10 cellular contexts compared by ENCODE assay signal in the genomic region with DNA sequence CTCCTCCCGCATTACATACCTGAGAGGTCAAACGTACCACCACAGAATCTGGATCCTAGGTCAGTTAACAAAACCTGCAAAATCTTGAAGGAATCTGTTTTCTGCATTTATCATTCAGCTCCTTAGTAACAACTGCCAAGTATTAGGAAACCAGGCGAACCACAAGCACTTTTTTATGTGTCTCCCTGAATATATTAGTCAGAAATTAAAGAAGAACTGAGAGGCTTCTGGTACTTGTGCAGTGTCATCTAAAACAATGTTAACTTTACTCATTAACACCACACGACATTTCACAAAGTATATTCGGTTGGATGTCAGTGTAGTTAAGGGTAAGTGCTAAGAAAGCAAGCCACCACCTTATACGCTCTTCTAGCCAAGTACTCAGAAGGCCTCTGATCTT. TPM values are rescaled to one million over a fixed set of nuclear protein-coding genes. Genes with fewer than 3 reads are reported as not detected.
DNase-seq lines count a peak whose midpoint lies in the region; ATAC-seq and TF ChIP-seq lines count a peak whose summit lies in the region.
"Had no signal": no experiment of that assay in that cellular context is flagged by ENCODE, and none has a peak within 500 bp of the region (broad histone marks: within the 10 kb centered on the region; RNA-seq: fewer than 3 reads in every experiment).

No MANE protein-coding gene starts in this region.

- intact Hi-C loops in CD4-positive, alpha-beta T cell (cut with DNase I, micrococcal nuclease), result loop anchor here (10.0 kb wide), 3 partner anchors 741 to 1991 kb away; partner anchors contain the start of genes CISD1 (in 1 of the 2) and IPMK (in 1 of the 2)

- H2BK120ac ChIP-seq in neuronal stem cell (ENCODE audit: low read depth, low read length), result no peak overlapping the region

- H3K14ac ChIP-seq in neuronal stem cell (ENCODE audit: low read length), result no peak overlapping the region

- H2BK15ac ChIP-seq in neuronal stem cell (ENCODE audit: low read length), result no peak overlapping the region

- H3K4me3 Mint-ChIP-seq in CD4-positive, alpha-beta T cell, result peak overlapping the region; percentile 91

- no peak overlapping the region for H4K8ac ChIP-seq in neuronal stem cell (ENCODE audit: low read depth, low read length)

- H3K9me3 Mint-ChIP-seq in CD4-positive, alpha-beta T cell, result no peaks in the 10 kb centered on the region
- H3K9me3 Mint-ChIP-seq: activated naive CD4-positive, alpha-beta T cell treated with anti-CD3 and anti-CD28 coated beads, Interleukin-2, amount 10 ng/mL, durations not matched to agents 7 days and 5 days had no signal

- CTCF ChIA-PET in CD4-positive, alpha-beta T cell (lab: Charles Lee), result no interaction called here

- POLR2A ChIA-PET in CD4-positive, alpha-beta T cell (lab: Charles Lee), result no interaction called here

- no peak for ATAC-seq in CD4-positive, alpha-beta T cell (ENCODE audit: poor library complexity)
- no peak for ATAC-seq in omental fat pad (ENCODE audit: low FRiP score)

- no peaks in the 10 kb centered on the region for H3K9me3 ChIP-seq in CD4-positive, alpha-beta T cell (ENCODE audit: control insufficient read depth, low read length)
- no peaks in the 10 kb centered on the region for H3K9me3 ChIP-seq in duodenal mucosa (ENCODE audit: control insufficient read depth in 1 of 2, low read length in 2 of 2)
- H3K9me3 ChIP-seq in neuronal stem cell (replicated peaks in 1 of 2; ENCODE audit: control insufficient read depth in 2 of 2, insufficient read depth in 1 of 2, low read depth in 1 of 2, low read length in 2 of 2), result no peaks in the 10 kb centered on the region

- WGBS in neuronal stem cell (ENCODE audit: extremely low coverage in 2 of 2, insufficient read length in 2 of 2, insufficient replicate concordance in 1 of 2), 2 donors, result no CpG with 5 or more reads among the region's 6 CpGs

- H3K4me2 ChIP-seq in neuronal stem cell (ENCODE audit: insufficient read depth, low read length, poor library complexity, severe bottlenecking), result peak overlapping the region; percentile 23

- no peaks in the 10 kb centered on the region for H3K27me3 ChIP-seq in CD4-positive, alpha-beta T cell (ENCODE audit: control insufficient read depth, insufficient read depth, low read length)
- H3K27me3 ChIP-seq in duodenal mucosa (ENCODE audit: control insufficient read depth in 1 of 2, insufficient read depth in 2 of 2, low read length in 2 of 2) (no peaks in the 10 kb centered on the region), neuronal stem cell (ENCODE audit: control insufficient read depth in 3 of 3, insufficient read depth in 3 of 3, low read depth in 1 of 3, low read length in 3 of 3) (no peaks in the 10 kb centered on the region)

- H3K4me1 Mint-ChIP-seq in CD4-positive, alpha-beta T cell (ENCODE audit: low read depth), result peaks cover 84% of the 10 kb centered on the region

- no peak for DNase-seq in CD4-positive, alpha-beta T cell
- DNase-seq in NB4 (ENCODE audit: low read depth), result peak; percentile 23
- DNase-seq in neuronal stem cell (ENCODE audit: low spot score), result no peak
- no peak for DNase-seq in GM13976 (ENCODE audit: low spot score)
- DNase-seq in NCI-H2029 treated with DMSO at 0.1 percent for 48 hours (lab: John Stamatoyannopoulos, UW), result no peak
- no peak for DNase-seq in SW480 (ENCODE audit: low spot score)
- DNase-seq in omental fat pad (ENCODE audit: low spot score), result no peak
- DNase-seq: activated naive CD4-positive, alpha-beta T cell treated with anti-CD3 and anti-CD28 coated beads, Interleukin-2, amount 10 ng/mL, durations not matched to agents 7 days and 5 days; NCI-H526 treated with DMSO at 0.1 percent for 48 hours had no signal

- H3K36me3 ChIP-seq in duodenal mucosa (ENCODE audit: control insufficient read depth in 1 of 2, insufficient read depth in 2 of 2, low read length in 2 of 2) (peaks cover 0 to 2% of the 10 kb centered on the region in 2 donors), neuronal stem cell (replicated peaks in 1 of 2; ENCODE audit: control insufficient read depth in 2 of 2, insufficient read depth in 2 of 2, low read length in 2 of 2) (peaks cover 0 to 8% of the 10 kb centered on the region in 2 donors)

- no peak overlapping the region for H2AK5ac ChIP-seq in neuronal stem cell (ENCODE audit: low read depth, low read length)

- no peak overlapping the region for H4K91ac ChIP-seq in neuronal stem cell (ENCODE audit: low read depth, low read length, poor library complexity)

- no peak overlapping the region for H2BK12ac ChIP-seq in neuronal stem cell (ENCODE audit: low read length)

- H3K4ac ChIP-seq in neuronal stem cell (ENCODE audit: low read length), result no peak overlapping the region

- in situ Hi-C loops in GM13976 (cut with MboI; ENCODE audit: low sequenced_read_pairs, unreplicated experiment), result no loop called here

- peak overlapping the region; percentile 75 for H3K27ac Mint-ChIP-seq in CD4-positive, alpha-beta T cell
- H3K27ac Mint-ChIP-seq: activated naive CD4-positive, alpha-beta T cell treated with anti-CD3 and anti-CD28 coated beads, Interleukin-2, amount 10 ng/mL, durations not matched to agents 7 days and 5 days had no signal

- H2BK5ac ChIP-seq in neuronal stem cell (ENCODE audit: low read length), result no peak overlapping the region

- H3K9ac ChIP-seq in duodenal mucosa (ENCODE audit: low read depth in 1 of 2, low read length in 2 of 2), result peak overlapping the region in 1 of 2 donors; percentile 95
- no peak overlapping the region for H3K9ac ChIP-seq in neuronal stem cell (ENCODE audit: low read depth, low read length, poor library complexity)

- TF ChIP-seq POLR2A in NB4 (IDR thresholded peaks at IDR 0.05; ENCODE audit: extremely low read depth, insufficient read length), result no peak

- TF ChIP-seq CTCF in CD4-positive, alpha-beta T cell (IDR thresholded peaks at IDR 0.05), result no peak
- TF ChIP-seq CTCF in NB4 (IDR thresholded peaks at IDR 0.05; ENCODE audit: low read depth, low read length) (no peak), GM13976 (IDR thresholded peaks at IDR 0.05; ENCODE audit: borderline replicate concordance, control extremely low read depth, extremely low read depth, insufficient read depth, missing control alignments) (no peak), omental fat pad (IDR thresholded peaks at IDR 0.05) (no peak)

- peak overlapping the region; percentile 90 for H3K4me3 ChIP-seq in NB4 (ENCODE audit: low read depth, low read length)
- peak overlapping the region; percentile 86 to 93 for H3K4me3 ChIP-seq in duodenal mucosa (ENCODE audit: low read depth in 1 of 2, low read length in 2 of 2)
- H3K4me3 ChIP-seq in neuronal stem cell (ENCODE audit: low read length in 2 of 2), result peak overlapping the region in 1 of 2 donors; percentile 92

- no peak overlapping the region for H3K23ac ChIP-seq in neuronal stem cell (ENCODE audit: low read depth, low read length, poor library complexity)

- H3K18ac ChIP-seq in neuronal stem cell (ENCODE audit: low read length), result no peak overlapping the region

- H2AFZ ChIP-seq in neuronal stem cell (ENCODE audit: low read length), result no peak overlapping the region

- H3K79me1 ChIP-seq in neuronal stem cell (ENCODE audit: low read depth, low read length), result peaks cover 7% of the 10 kb centered on the region

- H3K36me3 Mint-ChIP-seq in CD4-positive, alpha-beta T cell (ENCODE audit: low read depth), result peaks cover 22% of the 10 kb centered on the region

- no peak overlapping the region for H3K27ac ChIP-seq in CD4-positive, alpha-beta T cell (ENCODE audit: low read depth, low read length)
- H3K27ac ChIP-seq in duodenal mucosa (ENCODE audit: low read depth, low read length) (no peak overlapping the region), neuronal stem cell (replicated peaks; ENCODE audit: low read length) (no peak overlapping the region)

- H3K4me1 ChIP-seq in duodenal mucosa (ENCODE audit: control insufficient read depth in 1 of 2, insufficient read depth in 2 of 2, low read length in 2 of 2) (peaks cover 50 to 62% of the 10 kb centered on the region in 2 donors), neuronal stem cell (ENCODE audit: control insufficient read depth in 2 of 2, insufficient read depth in 1 of 2, low read depth in 1 of 2, low read length in 2 of 2) (peaks cover 9 to 21% of the 10 kb centered on the region in 2 donors)

- H3K27me3 Mint-ChIP-seq in CD4-positive, alpha-beta T cell, result no peaks in the 10 kb centered on the region
- H3K27me3 Mint-ChIP-seq: activated naive CD4-positive, alpha-beta T cell treated with anti-CD3 and anti-CD28 coated beads, Interleukin-2, amount 10 ng/mL, durations not matched to agents 7 days and 5 days had no signal

RNA-seq across cellular contexts. Expression of gene CCDC6, which starts 2.5 kb away (rescaled TPM):
- 10 to 100 TPM; 21.6 to 22.1 TPM for total RNA-seq in CD4-positive, alpha-beta T cell
- polyA plus RNA-seq in neuronal stem cell (2013, experiment 1 of 2), result 24.4 TPM
- polyA plus RNA-seq in neuronal stem cell (2013, experiment 2 of 2), result 25.6 TPM
- 10 to 100 TPM; 24.7 to 29.7 (median 25.9) TPM for total RNA-seq in omental fat pad
